Comparison of ENCODE assay signal across 9 cellular contexts in the genomic region with DNA sequence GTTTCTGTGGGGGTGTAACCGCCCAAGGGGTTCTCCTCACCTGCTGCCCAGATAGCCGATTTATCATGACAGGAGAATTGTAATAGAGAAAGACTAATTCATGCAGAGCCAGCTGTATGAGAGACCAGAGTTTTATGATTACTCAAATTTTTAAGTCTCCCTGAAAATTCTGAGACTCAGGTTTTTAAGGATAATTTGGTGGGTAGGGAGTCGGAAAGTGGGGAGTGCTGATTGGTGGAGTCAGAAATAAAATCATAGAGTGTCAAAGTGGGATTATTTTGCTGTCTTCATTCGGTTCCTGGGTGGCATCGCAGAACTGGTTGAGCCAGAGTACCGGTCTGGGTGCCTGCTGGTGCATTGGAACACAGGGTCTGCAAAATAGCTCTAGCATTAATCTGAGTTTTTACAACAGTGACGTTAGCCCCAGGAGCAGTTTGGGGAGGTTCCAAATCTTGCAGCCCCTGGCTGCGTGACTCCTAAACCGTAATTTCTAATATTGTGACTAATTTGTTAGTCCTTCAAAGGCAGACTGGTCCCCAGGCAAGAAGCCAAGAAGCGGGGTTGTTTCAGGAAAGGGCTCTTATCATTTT. TPM values are rescaled to one million over a fixed set of nuclear protein-coding genes. Genes with fewer than 3 reads are reported as not detected.
DNase-seq lines count a peak whose midpoint lies in the region; ATAC-seq, FAIRE-seq and TF ChIP-seq lines count a peak whose summit lies in the region.
"Had no signal": no experiment of that assay in that cellular context is flagged by ENCODE, and none has a peak within 500 bp of the region (broad histone marks: within the 10 kb centered on the region; RNA-seq: fewer than 3 reads in every experiment).

No MANE protein-coding gene starts in this region.

- peak overlapping the region; percentile 54 for H3K9ac ChIP-seq in smooth muscle cell (ENCODE audit: low read depth)

- H3F3A ChIP-seq in smooth muscle cell (ENCODE audit: low read depth) = peaks cover 7% of the 10 kb centered on the region

- no peaks in the 10 kb centered on the region for H3K9me3 Mint-ChIP-seq in activated CD8-positive, alpha-beta memory T cell treated with anti-CD3 and anti-CD28 coated beads, Interleukin-2, amount 10 ng/mL, durations not matched to agents 7 days and 5 days (ENCODE audit: low read depth)
- H3K9me3 Mint-ChIP-seq: dendritic cell treated with granulocyte-macrophage colony-stimulating factor and Interleukin-4, amounts not matched to agents 40 ng/mL and 50 ng/mL, for 4 days had no signal

- no peaks in the 10 kb centered on the region for H3K4me1 Mint-ChIP-seq in activated CD8-positive, alpha-beta memory T cell treated with anti-CD3 and anti-CD28 coated beads, Interleukin-2, amount 10 ng/mL, durations not matched to agents 7 days and 5 days

- no peak for TF ChIP-seq CTCF in smooth muscle cell (IDR thresholded peaks at IDR 0.05; ENCODE audit: borderline replicate concordance, insufficient read depth, poor library complexity, severe bottlenecking)

- H3K79me2 ChIP-seq in smooth muscle cell (ENCODE audit: low read depth) = no peaks in the 10 kb centered on the region

- H3K36me3 Mint-ChIP-seq in activated CD8-positive, alpha-beta memory T cell treated with anti-CD3 and anti-CD28 coated beads, Interleukin-2, amount 10 ng/mL, durations not matched to agents 7 days and 5 days = no peaks in the 10 kb centered on the region

- H3K9me3 ChIP-seq in smooth muscle cell (replicated peaks; ENCODE audit: low read depth) = no peaks in the 10 kb centered on the region

- DNase-seq in activated CD8-positive, alpha-beta memory T cell treated with anti-CD3 and anti-CD28 coated beads, Interleukin-2, amount 50 U/mL, for 48 hours = peak; percentile 41
- DNase-seq in activated CD8-positive, alpha-beta memory T cell treated with anti-CD3 and anti-CD28 coated beads, Interleukin-2, amount 10 ng/mL, durations not matched to agents 7 days and 5 days = no peak
- DNase-seq in RCC 7860 (ENCODE audit: low spot score) (peak; percentile 98), fibroblast of peridontal ligament (ENCODE audit: extremely low read depth) (peak; percentile 40), smooth muscle cell (lab: John Stamatoyannopoulos, UW; ENCODE audit: unreplicated experiment) (peak; percentile 56), NCI-H2081 (lab: John Stamatoyannopoulos, UW) (no peak), KBM-7 (no peak), NCI-H526 treated with DMSO at 0.1 percent for 48 hours (lab: John Stamatoyannopoulos, UW) (no peak)

- H3K4me1 ChIP-seq in smooth muscle cell (ENCODE audit: low read depth) = peaks cover 7% of the 10 kb centered on the region

- ATAC-seq in activated CD8-positive, alpha-beta memory T cell treated with anti-CD3 and anti-CD28 coated beads, Interleukin-2, amount 10 ng/mL, durations not matched to agents 7 days and 5 days = no peak

- CTCF ChIA-PET in activated CD8-positive, alpha-beta memory T cell treated with anti-CD3 and anti-CD28 coated beads, Interleukin-2, amount 10 ng/mL, durations not matched to agents 7 days and 5 days (lab: Charles Lee) = no interaction called here

- H3K36me3 ChIP-seq in smooth muscle cell (ENCODE audit: low read depth) = no peaks in the 10 kb centered on the region

- H3K4me2 ChIP-seq in smooth muscle cell = peak overlapping the region; percentile 23

- 58% methylated on average over 10 of the region's 10 CpGs for WGBS in smooth muscle cell (ENCODE audit: low lambda C conversion rate)

- no peak overlapping the region for H3K4me3 ChIP-seq in smooth muscle cell

- H2AFZ ChIP-seq in smooth muscle cell (ENCODE audit: low read depth) = peak overlapping the region; percentile 0

- no peaks in the 10 kb centered on the region for H3K27me3 ChIP-seq in smooth muscle cell (ENCODE audit: low read depth)

- peak overlapping the region; percentile 79 for H3K27ac ChIP-seq in smooth muscle cell (ENCODE audit: low read depth)

- no peak overlapping the region for H3K27ac Mint-ChIP-seq in activated CD8-positive, alpha-beta memory T cell treated with anti-CD3 and anti-CD28 coated beads, Interleukin-2, amount 10 ng/mL, durations not matched to agents 7 days and 5 days
- H3K27ac Mint-ChIP-seq: dendritic cell treated with granulocyte-macrophage colony-stimulating factor and Interleukin-4, amounts not matched to agents 40 ng/mL and 50 ng/mL, for 4 days had no signal

- no peak overlapping the region for H3K4me3 Mint-ChIP-seq in activated CD8-positive, alpha-beta memory T cell treated with anti-CD3 and anti-CD28 coated beads, Interleukin-2, amount 10 ng/mL, durations not matched to agents 7 days and 5 days
- H3K4me3 Mint-ChIP-seq: dendritic cell treated with granulocyte-macrophage colony-stimulating factor and Interleukin-4, amounts not matched to agents 40 ng/mL and 50 ng/mL, for 4 days had no signal

- in situ Hi-C loops in KBM-7 (cut with MboI; ENCODE audit: low pct_unique_long_range_greater_than_20kb, low sequenced_read_pairs) = no loop called here

- H4K20me1 ChIP-seq in smooth muscle cell (ENCODE audit: low read depth) = no peaks in the 10 kb centered on the region

- FAIRE-seq in RCC 7860 (lab: Jason Lieb, UNC) = peak; percentile 87

- no peaks in the 10 kb centered on the region for H3K27me3 Mint-ChIP-seq in activated CD8-positive, alpha-beta memory T cell treated with anti-CD3 and anti-CD28 coated beads, Interleukin-2, amount 10 ng/mL, durations not matched to agents 7 days and 5 days
- H3K27me3 Mint-ChIP-seq: dendritic cell treated with granulocyte-macrophage colony-stimulating factor and Interleukin-4, amounts not matched to agents 40 ng/mL and 50 ng/mL, for 4 days had no signal

RNA-seq across cellular contexts. Expression of a gene that starts 32.5 kb away (rescaled TPM):
- total RNA-seq in activated CD8-positive, alpha-beta memory T cell treated with anti-CD3 and anti-CD28 coated beads, Interleukin-2, amount 10 ng/mL, durations not matched to agents 7 days and 5 days = not detected
- 0.54 TPM in 1 of 2 replicates, not detected in the other for total RNA-seq in smooth muscle cell
- 0.34 and 0.54 TPM in 2 replicates for polyA plus RNA-seq in smooth muscle cell

RNA-seq across cellular contexts. Expression of a gene that starts 55.0 kb away (rescaled TPM):
- total RNA-seq in activated CD8-positive, alpha-beta memory T cell treated with anti-CD3 and anti-CD28 coated beads, Interleukin-2, amount 10 ng/mL, durations not matched to agents 7 days and 5 days = 1 to 10 TPM in 1 of 2 experiments, under 1 TPM in 1; 0.33 to 1.5 TPM
- total RNA-seq in smooth muscle cell = 0.13 and 0.22 TPM in 2 replicates
- 0.89 and 1.4 TPM in 2 replicates for polyA plus RNA-seq in smooth muscle cell

RNA-seq across cellular contexts. Expression of a gene that starts 58.2 kb away (rescaled TPM):
- not detected for total RNA-seq in activated CD8-positive, alpha-beta memory T cell treated with anti-CD3 and anti-CD28 coated beads, Interleukin-2, amount 10 ng/mL, durations not matched to agents 7 days and 5 days
- total RNA-seq in smooth muscle cell = 0.09 TPM in 1 of 2 replicates, not detected in the other
- polyA plus RNA-seq in smooth muscle cell = 0.21 TPM in 1 of 2 replicates, not detected in the other

Comparison
In these comparisons a context has a peak if more than half of its experiments do, and no peak if none do; other contexts are left out.
1. DNase-seq: peak in activated CD8-positive, alpha-beta memory T cell treated with anti-CD3 and anti-CD28 coated beads, Interleukin-2, amount 50 U/mL, for 48 hours (single experiment), RCC 7860 (single experiment), fibroblast of peridontal ligament (single experiment) and smooth muscle cell (single experiment); none in activated CD8-positive, alpha-beta memory T cell treated with anti-CD3 and anti-CD28 coated beads, Interleukin-2, amount 10 ng/mL, durations not matched to agents 7 days and 5 days (single experiment), NCI-H2081 (0 of 2), KBM-7 (single experiment) and NCI-H526 treated with DMSO at 0.1 percent for 48 hours (single experiment).